In genomic region chr19:54164369-54165068, GRCh38 we compare ENCODE assay signal across 8 cellular contexts. TPM values are rescaled to one million over a fixed set of nuclear protein-coding genes. Genes with fewer than 3 reads are reported as not detected.
A peak's percentile ranks its signal among the peaks of the same experiment; 100 is the strongest.
DNase-seq lines count a peak whose midpoint lies in the region; ATAC-seq, FAIRE-seq and TF ChIP-seq lines count a peak whose summit lies in the region.
"Had no signal": no experiment of that assay in that cellular context is flagged by ENCODE, and none has a peak within 500 bp of the region (broad histone marks: within the 10 kb centered on the region; RNA-seq: fewer than 3 reads in every experiment).

No MANE protein-coding gene starts in this region.

- ATAC-seq in effector memory CD8-positive, alpha-beta T cell (replicated peaks): peak; percentile 23
- no peak for ATAC-seq in GM18498 (IDR thresholded peaks at IDR 0.05; ENCODE audit: unreplicated experiment)

- H2AFZ ChIP-seq in trophoblast cell (ENCODE audit: insufficient read depth, low read length, poor library complexity): no peak overlapping the region

- peaks cover 3% of the 10 kb centered on the region for H3K79me1 ChIP-seq in trophoblast cell (ENCODE audit: low read length)

- H3K14ac ChIP-seq in trophoblast cell (ENCODE audit: low read length): no peak overlapping the region

- H3K4me3 ChIP-seq in HUES6 (ENCODE audit: low read depth, low read length): peak overlapping the region; percentile 57
- no peak overlapping the region for H3K4me3 ChIP-seq in trophoblast cell (ENCODE audit: low read depth, low read length)

- no peaks in the 10 kb centered on the region for H3K9me3 ChIP-seq in HUES6 (ENCODE audit: control insufficient read depth, insufficient read depth, low read depth, low read length)
- H3K9me3 ChIP-seq in trophoblast cell (ENCODE audit: insufficient read depth, low read depth, low read length): peaks cover 6% of the 10 kb centered on the region

- no peaks in the 10 kb centered on the region for H3K27me3 Mint-ChIP-seq in effector memory CD8-positive, alpha-beta T cell

- no peak overlapping the region for H4K91ac ChIP-seq in trophoblast cell (ENCODE audit: low read depth, low read length)

- no peak overlapping the region for H2BK120ac ChIP-seq in trophoblast cell (ENCODE audit: insufficient read depth, low read length, poor library complexity)

- H3K27ac Mint-ChIP-seq in effector memory CD8-positive, alpha-beta T cell: peak overlapping the region; percentile 65 to 78

- H2BK12ac ChIP-seq in trophoblast cell (ENCODE audit: low read length): no peak overlapping the region

- H3K9ac ChIP-seq in HUES6 (ENCODE audit: low read length) (no peak overlapping the region), trophoblast cell (ENCODE audit: low read length) (no peak overlapping the region)

- no peak for TF ChIP-seq POLR2A in H54 (IDR thresholded peaks at IDR 0.05; ENCODE audit: low read depth, low read length)

- DNase-seq in activated CD4-positive, CD25-positive, alpha-beta regulatory T cell treated with anti-CD3 and anti-CD28 coated beads, Interleukin-2, amount 50 U/mL, for 72 hours: peak; percentile 64
- DNase-seq in effector memory CD8-positive, alpha-beta T cell: peak; percentile 53 to 79 (median 78)
- peak; percentile 60 to 71 for DNase-seq in trophoblast cell
- no peak for DNase-seq in H54 (ENCODE audit: insufficient read length, low spot score)
- DNase-seq in NCI-H128 (lab: John Stamatoyannopoulos, UW; ENCODE audit: unreplicated experiment): no peak

- no peak overlapping the region for H3K18ac ChIP-seq in trophoblast cell (ENCODE audit: low read length)

- H3K27me3 ChIP-seq in HUES6 (ENCODE audit: control insufficient read depth, insufficient read depth, low read length): peaks cover 9% of the 10 kb centered on the region
- no peaks in the 10 kb centered on the region for H3K27me3 ChIP-seq in trophoblast cell (ENCODE audit: insufficient read depth, low read length)

- H3K4me3 Mint-ChIP-seq in effector memory CD8-positive, alpha-beta T cell: peak overlapping the region; percentile 84 to 95

- no peak overlapping the region for H4K12ac ChIP-seq in trophoblast cell (ENCODE audit: low read depth, low read length)

- H2BK5ac ChIP-seq in trophoblast cell (ENCODE audit: low read depth, low read length, poor library complexity): no peak overlapping the region

- H3K36me3 ChIP-seq in HUES6 (ENCODE audit: control insufficient read depth, insufficient read depth, low read length): no peaks in the 10 kb centered on the region
- no peaks in the 10 kb centered on the region for H3K36me3 ChIP-seq in trophoblast cell (ENCODE audit: control insufficient read depth in 1 of 2, insufficient read depth in 2 of 2, low read length in 2 of 2)

- H3K4ac ChIP-seq in trophoblast cell (ENCODE audit: low read depth, low read length): no peak overlapping the region

- no peak overlapping the region for H4K8ac ChIP-seq in trophoblast cell (ENCODE audit: low read depth, low read length)

- H3K27ac ChIP-seq in HUES6 (ENCODE audit: low read depth, low read length) (no peak overlapping the region), trophoblast cell (ENCODE audit: low read depth, low read length) (no peak overlapping the region)

- H3K4me2 ChIP-seq in trophoblast cell (ENCODE audit: low read length): no peak overlapping the region

- no peak overlapping the region for H2AK5ac ChIP-seq in trophoblast cell (ENCODE audit: low read length)

- no CpG with 5 or more reads among the region's 37 CpGs for WGBS in trophoblast cell (ENCODE audit: extremely low coverage, insufficient coverage, insufficient read length)

- peaks cover 24% of the 10 kb centered on the region for H3K36me3 Mint-ChIP-seq in effector memory CD8-positive, alpha-beta T cell (ENCODE audit: insufficient read depth)

- no peak for FAIRE-seq in H54 (lab: Jason Lieb, UNC)
- FAIRE-seq: keratinocyte had no signal

- H3K79me2 ChIP-seq in trophoblast cell (ENCODE audit: control insufficient read depth, insufficient read depth, low read length, poor library complexity): peaks cover 4% of the 10 kb centered on the region

- peaks cover 15% of the 10 kb centered on the region for H3K4me1 ChIP-seq in HUES6 (ENCODE audit: control insufficient read depth, insufficient read depth, low read length)
- H3K4me1 ChIP-seq in trophoblast cell (ENCODE audit: control insufficient read depth in 1 of 2, insufficient read depth in 2 of 2, low read length in 2 of 2): peaks cover 5 to 18% of the 10 kb centered on the region in 2 experiments

- no peak overlapping the region for H3K23ac ChIP-seq in trophoblast cell (ENCODE audit: low read length)

- H3K9me3 Mint-ChIP-seq in effector memory CD8-positive, alpha-beta T cell: no peaks in the 10 kb centered on the region

- peaks cover 36 to 38% of the 10 kb centered on the region in 2 donors for H3K4me1 Mint-ChIP-seq in effector memory CD8-positive, alpha-beta T cell (ENCODE audit: low read depth in 2 of 2)

RNA-seq across cellular contexts. Expression of gene LENG1, which starts 5.0 kb away (rescaled TPM):
- 6.2 TPM in 2 replicates for polyA plus RNA-seq in trophoblast cell (2013)

RNA-seq across cellular contexts. Expression of gene TMC4, which starts 8.4 kb away (rescaled TPM):
- 6.2 and 6.5 TPM in 2 replicates for polyA plus RNA-seq in trophoblast cell (2013)

RNA-seq across cellular contexts. Expression of gene MBOAT7, which starts 24.9 kb away (rescaled TPM):
- 289 and 304 TPM in 2 replicates for polyA plus RNA-seq in trophoblast cell (2013)

RNA-seq across cellular contexts. Expression of gene TSEN34, which starts 26.6 kb away (rescaled TPM):
- 73.3 and 75.2 TPM in 2 replicates for polyA plus RNA-seq in trophoblast cell (2013)

RNA-seq across cellular contexts. Expression of gene CNOT3, which starts 27.0 kb away (rescaled TPM):
- polyA plus RNA-seq in trophoblast cell (2013): 86.9 and 87.2 TPM in 2 replicates

Comparison
In these comparisons a context has a peak if more than half of its experiments do, and no peak if none do; other contexts are left out.
1. DNase-seq: peak in activated CD4-positive, CD25-positive, alpha-beta regulatory T cell treated with anti-CD3 and anti-CD28 coated beads, Interleukin-2, amount 50 U/mL, for 72 hours (single experiment), effector memory CD8-positive, alpha-beta T cell (3 of 3) and trophoblast cell (2 of 2); none in H54 (single experiment) and NCI-H128 (single experiment).